In the genomic region with DNA sequence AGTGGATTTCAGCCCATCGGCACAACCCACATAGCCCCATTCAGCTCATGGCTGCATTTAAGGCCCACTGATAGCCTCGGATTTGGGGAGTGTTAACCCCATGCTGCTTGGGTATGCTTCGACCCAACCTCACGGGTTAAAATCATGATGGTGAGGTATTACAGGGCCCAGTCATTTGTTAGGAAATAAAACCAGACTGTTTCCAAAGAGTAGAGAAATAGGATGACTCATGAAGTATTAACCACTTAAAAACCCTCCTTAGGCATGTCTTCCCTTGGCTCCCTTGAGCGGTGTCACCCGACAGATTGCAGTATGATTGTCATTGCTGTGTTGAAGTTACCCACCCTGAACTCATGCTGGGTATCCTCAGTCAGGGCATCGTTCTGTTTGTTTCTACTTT, we compare ENCODE assay signal across 9 cellular contexts.
DNase-seq lines count a peak whose midpoint lies in the region; ATAC-seq and TF ChIP-seq lines count a peak whose summit lies in the region.
"Had no signal": no experiment of that assay in that cellular context is flagged by ENCODE, and none has a peak within 500 bp of the region (broad histone marks: within the 10 kb centered on the region; RNA-seq: fewer than 3 reads in every experiment).

No MANE protein-coding gene starts in this region.

- H3K9me3 ChIP-seq in left lung = no peaks in the 10 kb centered on the region
- H3K9me3 ChIP-seq in upper lobe of right lung = no peaks in the 10 kb centered on the region

- H3K4me3 ChIP-seq in left lung (no peak overlapping the region), upper lobe of right lung (no peak overlapping the region)

- peak overlapping the region; percentile 80 for H3K27ac ChIP-seq in VCaP
- peak overlapping the region in 1 of 2 donors; percentile 46 for H3K27ac ChIP-seq in left lung
- H3K27ac ChIP-seq in upper lobe of right lung = no peak overlapping the region

- DNase-seq in HT1080 (ENCODE audit: low read depth) = peak; percentile 78
- no peak for DNase-seq in left lung
- DNase-seq in upper lobe of right lung = no peak
- DNase-seq in stimulated activated CD4-positive, alpha-beta T cell treated with anti-CD3 and anti-CD28 coated beads, Interleukin-15, amount 100 ng/mL, for 24 hours = no peak
- no peak for DNase-seq in cerebellar cortex (ENCODE audit: low spot score)
- DNase-seq: NCI-H1417 treated with DMSO at 0.1 percent for 48 hours, SHP77 had no signal

- H3K27me3 ChIP-seq in left lung (no peaks in the 10 kb centered on the region), upper lobe of right lung (no peaks in the 10 kb centered on the region)

- peak; percentile 58 for ATAC-seq in left lung
- peak; percentile 70 for ATAC-seq in upper lobe of right lung
- ATAC-seq in GM19351 (IDR thresholded peaks at IDR 0.05; ENCODE audit: unreplicated experiment) = no peak

- no peak for TF ChIP-seq CTCF in VCaP (conservative IDR thresholded peaks at IDR 0.05)
- TF ChIP-seq CTCF in left lung (IDR thresholded peaks at IDR 0.05) = no peak
- TF ChIP-seq CTCF in upper lobe of right lung (IDR thresholded peaks at IDR 0.05) = no peak

- H3K4me1 ChIP-seq in left lung = peaks cover 14 to 76% of the 10 kb centered on the region in 2 donors
- peaks cover 22% of the 10 kb centered on the region for H3K4me1 ChIP-seq in upper lobe of right lung

- intact Hi-C loops in left lung (cut with DNase I) = no loop called here
- intact Hi-C loops in upper lobe of right lung (cut with DNase I) = no loop called here

- no peaks in the 10 kb centered on the region for H3K36me3 ChIP-seq in left lung
- H3K36me3 ChIP-seq in upper lobe of right lung = no peaks in the 10 kb centered on the region
